Comparison of ENCODE assay signal across 1 cellular context in genomic region chr1:227312364-227313025, GRCh38.
A peak's percentile ranks its signal among the peaks of the same experiment; 100 is the strongest.
TF ChIP-seq lines count a peak whose summit lies in the region.

No MANE protein-coding gene starts in this region.

TF ChIP-seq in K562, 482 proteins besides CTCF, POLR2A, EP300 and RAD21 (continued from another document):
- TF ChIP-seq, protein P1, sequence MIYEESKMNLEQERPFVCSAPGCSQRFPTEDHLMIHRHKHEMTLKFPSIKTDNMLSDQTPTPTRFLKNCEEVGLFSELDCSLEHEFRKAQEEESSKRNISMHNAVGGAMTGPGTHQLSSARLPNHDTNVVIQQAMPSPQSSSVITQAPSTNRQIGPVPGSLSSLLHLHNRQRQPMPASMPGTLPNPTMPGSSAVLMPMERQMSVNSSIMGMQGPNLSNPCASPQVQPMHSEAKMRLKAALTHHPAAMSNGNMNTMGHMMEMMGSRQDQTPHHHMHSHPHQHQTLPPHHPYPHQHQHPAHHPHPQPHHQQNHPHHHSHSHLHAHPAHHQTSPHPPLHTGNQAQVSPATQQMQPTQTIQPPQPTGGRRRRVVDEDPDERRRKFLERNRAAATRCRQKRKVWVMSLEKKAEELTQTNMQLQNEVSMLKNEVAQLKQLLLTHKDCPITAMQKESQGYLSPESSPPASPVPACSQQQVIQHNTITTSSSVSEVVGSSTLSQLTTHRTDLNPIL (CRISPR knock-in tag; IDR thresholded peaks at IDR 0.05), result no peak
- TF ChIP-seq TCF7L2 (IDR thresholded peaks at IDR 0.05; ENCODE audit: low read depth, low read length) (no peak), RBFOX2 (IDR thresholded peaks at IDR 0.05; ENCODE audit: low read depth, low read length) (no peak; the same call in 1 of the 2 replicates), ZC3H4 (CRISPR knock-in tag; IDR thresholded peaks at IDR 0.05; ENCODE audit: borderline replicate concordance) (no peak), MGA (IDR thresholded peaks at IDR 0.05) (no peak), CHCHD3 (CRISPR knock-in tag; IDR thresholded peaks at IDR 0.05) (no peak), ZC3H8 (IDR thresholded peaks at IDR 0.05) (no peak), FOXJ2 (tag; IDR thresholded peaks at IDR 0.05) (no peak), ZNF133 (CRISPR knock-in tag; IDR thresholded peaks at IDR 0.05) (no peak), UBTF (IDR thresholded peaks at IDR 0.05; ENCODE audit: borderline replicate concordance in 1 of 2, low read depth in 2 of 2, low read length in 2 of 2) (peak; percentile 41 to 52; a peak in 1 of 4 replicates), RBBP5 (IDR thresholded peaks at IDR 0.05; ENCODE audit: borderline replicate concordance, insufficient read depth, low read length, poor library complexity, severe bottlenecking) (no peak), ZNF175 (CRISPR knock-in tag; IDR thresholded peaks at IDR 0.05; ENCODE audit: low read depth) (no peak), CHD4 (IDR thresholded peaks at IDR 0.05; ENCODE audit: insufficient read depth, insufficient replicate concordance, low read depth, low read length, poor library complexity, severe bottlenecking) (no peak), TGIF2 (CRISPR knock-in tag; IDR thresholded peaks at IDR 0.05) (no peak), RFX1 (IDR thresholded peaks at IDR 0.05) (no peak), RBM15 (IDR thresholded peaks at IDR 0.05; ENCODE audit: insufficient read depth, low read length) (no peak), ARID1B (IDR thresholded peaks at IDR 0.05) (0 out of 2 replicates have a peak, but pooled peaks have one; percentile 18), LCOR (CRISPR knock-in tag; IDR thresholded peaks at IDR 0.05) (no peak), POLR2AphosphoS2 (IDR thresholded peaks at IDR 0.05; ENCODE audit: low read length) (no peak), ASH1L (IDR thresholded peaks at IDR 0.05; ENCODE audit: borderline replicate concordance, low read depth, partially characterized antibody) (no peak), ZNF408 (CRISPR knock-in tag; IDR thresholded peaks at IDR 0.05; ENCODE audit: low read depth) (no peak), GTF2F1 (IDR thresholded peaks at IDR 0.05; ENCODE audit: low read depth, low read length) (no peak), JUNB (CRISPR knock-in tag; conservative IDR thresholded peaks at IDR 0.05) (no peak), RNF2 (IDR thresholded peaks at IDR 0.05) (no peak), CTBP1 (IDR thresholded peaks at IDR 0.05; ENCODE audit: borderline replicate concordance) (0 out of 2 replicates have a peak, but pooled peaks have one; percentile 21), ZNF311 (CRISPR knock-in tag; IDR thresholded peaks at IDR 0.05) (no peak), ESRRB (CRISPR knock-in tag; IDR thresholded peaks at IDR 0.05; ENCODE audit: borderline replicate concordance) (no peak), BHLHE40 (IDR thresholded peaks at IDR 0.05; ENCODE audit: low read length) (no peak), SRSF9 (IDR thresholded peaks at IDR 0.05; ENCODE audit: borderline replicate concordance, low read depth, low read length) (no peak)
- TF ChIP-seq, protein P2, sequence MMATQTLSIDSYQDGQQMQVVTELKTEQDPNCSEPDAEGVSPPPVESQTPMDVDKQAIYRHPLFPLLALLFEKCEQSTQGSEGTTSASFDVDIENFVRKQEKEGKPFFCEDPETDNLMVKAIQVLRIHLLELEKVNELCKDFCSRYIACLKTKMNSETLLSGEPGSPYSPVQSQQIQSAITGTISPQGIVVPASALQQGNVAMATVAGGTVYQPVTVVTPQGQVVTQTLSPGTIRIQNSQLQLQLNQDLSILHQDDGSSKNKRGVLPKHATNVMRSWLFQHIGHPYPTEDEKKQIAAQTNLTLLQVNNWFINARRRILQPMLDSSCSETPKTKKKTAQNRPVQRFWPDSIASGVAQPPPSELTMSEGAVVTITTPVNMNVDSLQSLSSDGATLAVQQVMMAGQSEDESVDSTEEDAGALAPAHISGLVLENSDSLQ (IDR thresholded peaks at IDR 0.05), result peak; percentile 22; the same call in 1 of the 2 replicates
- TF ChIP-seq, protein P3, sequence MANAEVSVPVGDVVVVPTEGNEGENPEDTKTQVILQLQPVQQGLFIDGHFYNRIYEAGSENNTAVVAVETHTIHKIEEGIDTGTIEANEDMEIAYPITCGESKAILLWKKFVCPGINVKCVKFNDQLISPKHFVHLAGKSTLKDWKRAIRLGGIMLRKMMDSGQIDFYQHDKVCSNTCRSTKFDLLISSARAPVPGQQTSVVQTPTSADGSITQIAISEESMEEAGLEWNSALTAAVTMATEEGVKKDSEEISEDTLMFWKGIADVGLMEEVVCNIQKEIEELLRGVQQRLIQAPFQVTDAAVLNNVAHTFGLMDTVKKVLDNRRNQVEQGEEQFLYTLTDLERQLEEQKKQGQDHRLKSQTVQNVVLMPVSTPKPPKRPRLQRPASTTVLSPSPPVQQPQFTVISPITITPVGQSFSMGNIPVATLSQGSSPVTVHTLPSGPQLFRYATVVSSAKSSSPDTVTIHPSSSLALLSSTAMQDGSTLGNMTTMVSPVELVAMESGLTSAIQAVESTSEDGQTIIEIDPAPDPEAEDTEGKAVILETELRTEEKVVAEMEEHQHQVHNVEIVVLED (CRISPR knock-in tag; IDR thresholded peaks at IDR 0.05), result no peak
- TF ChIP-seq, protein P4, sequence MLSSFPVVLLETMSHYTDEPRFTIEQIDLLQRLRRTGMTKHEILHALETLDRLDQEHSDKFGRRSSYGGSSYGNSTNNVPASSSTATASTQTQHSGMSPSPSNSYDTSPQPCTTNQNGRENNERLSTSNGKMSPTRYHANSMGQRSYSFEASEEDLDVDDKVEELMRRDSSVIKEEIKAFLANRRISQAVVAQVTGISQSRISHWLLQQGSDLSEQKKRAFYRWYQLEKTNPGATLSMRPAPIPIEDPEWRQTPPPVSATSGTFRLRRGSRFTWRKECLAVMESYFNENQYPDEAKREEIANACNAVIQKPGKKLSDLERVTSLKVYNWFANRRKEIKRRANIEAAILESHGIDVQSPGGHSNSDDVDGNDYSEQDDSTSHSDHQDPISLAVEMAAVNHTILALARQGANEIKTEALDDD (IDR thresholded peaks at IDR 0.05), result peak; percentile 66; the same call in 1 of the 2 replicates
TF ChIP-seq in K562: peak in this region for 27.
